In genomic region chr2:147161746-147162145, GRCh38 we compare ENCODE assay signal across 36 cellular contexts.
"Had no signal": no experiment of that assay in that cellular context is flagged by ENCODE, and none has a peak within 500 bp of the region (broad histone marks: within the 10 kb centered on the region; RNA-seq: fewer than 3 reads in every experiment).

No MANE protein-coding gene starts in this region.

- H2AFZ ChIP-seq: PC-9 had no signal

- H3K4me2 ChIP-seq: PC-9 had no signal

- H3K27me3 ChIP-seq: adrenal gland had no signal

- H3K36me3 ChIP-seq: adrenal gland had no signal

- DNase-seq: activated B cell treated with CpG ODN at 0.5 μM for 24 hours; activated CD4-positive, alpha-beta memory T cell treated with anti-CD3 and anti-CD28 coated beads for 36 hours; activated CD4-positive, alpha-beta T cell treated with anti-CD3 and anti-CD28 coated beads for 4 hours; activated CD4-positive, alpha-beta T cell treated with anti-CD3 and anti-CD28 coated beads, Interleukin-2, amount 50 U/mL, for 1 hour; activated CD4-positive, CD25-positive, alpha-beta regulatory T cell treated with anti-CD3 and anti-CD28 coated beads, Interleukin-2, amount 50 U/mL, for 72 hours; activated CD8-positive, alpha-beta memory T cell treated with anti-CD3 and anti-CD28 coated beads, Interleukin-2, amount 50 U/mL, for 4 hours; activated gamma-delta T cell treated with Interleukin-2 at 50 U/mL for 16 hours; activated naive CD4-positive, alpha-beta T cell treated with anti-CD3 and anti-CD28 coated beads for 36 hours; activated T-cell treated with anti-CD3 and anti-CD28 coated beads for 4 hours; activated T-cell treated with anti-CD3 and anti-CD28 coated beads, Interleukin-2, amount 50 U/mL, for 4 hours; adrenal gland; anterior cingulate cortex; Kasumi-1; KG1; MM.1S; MV-4-11; NCI-H1092; NCI-H1436 treated with DMSO at 0.1 percent for 48 hours; NCI-H1694 treated with DMSO at 0.1 percent for 48 hours; NCI-H2029; NCI-H2107; NCI-H2171; NCI-H510A; NCI-H526; NCI-H748 treated with DMSO at 0.1 percent for 48 hours; PC-9; SIG-M5; SW 1271; T-helper 1 cell; T-helper 2 cell; T-helper 9 cell had no signal

- H3K27ac Mint-ChIP-seq: activated B cell treated with CpG ODN at 0.5 μM for 24 hours; activated CD4-positive, alpha-beta memory T cell treated with anti-CD3 and anti-CD28 coated beads for 36 hours; activated naive CD4-positive, alpha-beta T cell treated with anti-CD3 and anti-CD28 coated beads for 36 hours; activated naive CD4-positive, alpha-beta T cell treated with anti-CD3 and anti-CD28 coated beads, Interleukin-2, amount 50 U/mL, for 72 hours; activated T-helper 1 cell treated with anti-CD3 and anti-CD28 coated beads, Interleukin-12 subunit alpha, Interleukin-12 subunit beta, Interleukin-2, Interleukin-4 antibody, amounts not matched to agents 30 ng/mL and 10 ng/mL and 1 ng/mL, durations not matched to agents 14 hours and 24 hours and 36 hours; brain had no signal

- H3K4me1 Mint-ChIP-seq: activated B cell treated with CpG ODN at 0.5 μM for 24 hours, brain had no signal

- H3K9me3 ChIP-seq: adrenal gland had no signal

- H3K36me3 Mint-ChIP-seq: activated CD4-positive, alpha-beta memory T cell treated with anti-CD3 and anti-CD28 coated beads for 36 hours; activated naive CD4-positive, alpha-beta T cell treated with anti-CD3 and anti-CD28 coated beads, Interleukin-2, amount 50 U/mL, for 72 hours; brain had no signal

- H3K4me1 ChIP-seq: adrenal gland had no signal

- H3K27me3 Mint-ChIP-seq: activated B cell treated with CpG ODN at 0.5 μM for 24 hours; activated CD4-positive, alpha-beta memory T cell treated with anti-CD3 and anti-CD28 coated beads for 36 hours; brain had no signal

- H3K27ac ChIP-seq: adrenal gland, PC-9, RWPE1, VCaP had no signal

- H3K9me3 Mint-ChIP-seq: activated CD4-positive, alpha-beta memory T cell treated with anti-CD3 and anti-CD28 coated beads for 36 hours; activated naive CD4-positive, alpha-beta T cell treated with anti-CD3 and anti-CD28 coated beads for 36 hours; activated T-cell treated with anti-CD3 and anti-CD28 coated beads, Interleukin-2, amount 50 U/mL, for 4 hours; activated T-helper 1 cell treated with anti-CD3 and anti-CD28 coated beads, Interleukin-12 subunit alpha, Interleukin-12 subunit beta, Interleukin-2, Interleukin-4 antibody, amounts not matched to agents 30 ng/mL and 10 ng/mL and 1 ng/mL, durations not matched to agents 14 hours and 24 hours and 36 hours; brain had no signal

- H3K4me3 Mint-ChIP-seq: activated B cell treated with CpG ODN at 0.5 μM for 24 hours; activated CD4-positive, alpha-beta memory T cell treated with anti-CD3 and anti-CD28 coated beads for 36 hours; activated naive CD4-positive, alpha-beta T cell treated with anti-CD3 and anti-CD28 coated beads for 36 hours; activated T-cell treated with anti-CD3 and anti-CD28 coated beads, Interleukin-2, amount 50 U/mL, for 4 hours; activated T-helper 1 cell treated with anti-CD3 and anti-CD28 coated beads, Interleukin-12 subunit alpha, Interleukin-12 subunit beta, Interleukin-2, Interleukin-4 antibody, amounts not matched to agents 30 ng/mL and 10 ng/mL and 1 ng/mL, durations not matched to agents 14 hours and 24 hours and 36 hours; brain had no signal

- H3K4me3 ChIP-seq: adrenal gland, PC-9 had no signal
